ENCODE assay signal across 8 cellular contexts in genomic region chr16:72203401-72203800, GRCh38. TPM values are rescaled to one million over a fixed set of nuclear protein-coding genes. Genes with fewer than 3 reads are reported as not detected.
A peak's percentile ranks its signal among the peaks of the same experiment; 100 is the strongest.
DNase-seq lines count a peak whose midpoint lies in the region; ATAC-seq, FAIRE-seq and TF ChIP-seq lines count a peak whose summit lies in the region.

No MANE protein-coding gene starts in this region.

- H3K4me1 Mint-ChIP-seq in IgD-negative memory B cell (peaks cover 9 to 15% (median 9%) of the 10 kb centered on the region in 3 donors), astrocyte (ENCODE audit: low read depth, unreplicated experiment) (peaks cover 7% of the 10 kb centered on the region)

- H3K27ac ChIP-seq in astrocyte (ENCODE audit: low read depth, low read length), result no peak overlapping the region

- peaks cover 5% of the 10 kb centered on the region for H3K4me1 ChIP-seq in astrocyte (ENCODE audit: insufficient read depth, low read length)

- no peaks in the 10 kb centered on the region for H4K20me1 ChIP-seq in astrocyte (ENCODE audit: insufficient read depth, low read length)

- no peaks in the 10 kb centered on the region for H3K9me3 ChIP-seq in astrocyte (ENCODE audit: insufficient read depth, low read depth, low read length)

- no peak for FAIRE-seq in astrocyte (lab: Jason Lieb, UNC)

- H3K9ac ChIP-seq in astrocyte (ENCODE audit: low read length), result no peak overlapping the region

- H3K36me3 ChIP-seq in astrocyte (ENCODE audit: insufficient read depth, low read length), result no peaks in the 10 kb centered on the region

- ATAC-seq in GM21381 (IDR thresholded peaks at IDR 0.05; ENCODE audit: unreplicated experiment), result peak; percentile 72
- ATAC-seq in HG02840 (IDR thresholded peaks at IDR 0.05; ENCODE audit: low FRiP score, unreplicated experiment), result no peak

- H3K27me3 ChIP-seq in astrocyte (ENCODE audit: insufficient read depth, low read length), result no peaks in the 10 kb centered on the region

- H3K9me3 Mint-ChIP-seq in IgD-negative memory B cell (no peaks in the 10 kb centered on the region), astrocyte (ENCODE audit: unreplicated experiment) (no peaks in the 10 kb centered on the region)

- in situ Hi-C loops in G401 (cut with HindIII; ENCODE audit: low sequenced_read_pairs), result no loop called here

- DNase-seq in astrocyte (ENCODE audit: low read depth) (peak; percentile 8), midbrain (lab: John Stamatoyannopoulos, UW) (peak; percentile 22), G401 (ENCODE audit: low spot score) (no peak), NCI-H510A (lab: John Stamatoyannopoulos, UW) (no peak)

- H3K36me3 Mint-ChIP-seq in IgD-negative memory B cell (peaks cover 2% of the 10 kb centered on the region), astrocyte (ENCODE audit: low read depth, unreplicated experiment) (no peaks in the 10 kb centered on the region)

- no peaks in the 10 kb centered on the region for H3K79me2 ChIP-seq in astrocyte (ENCODE audit: insufficient read depth, low read length)

- H3K27me3 Mint-ChIP-seq in IgD-negative memory B cell (peaks cover 3% of the 10 kb centered on the region), astrocyte (ENCODE audit: low read depth, unreplicated experiment) (peaks cover 6% of the 10 kb centered on the region)

- H3K27ac Mint-ChIP-seq in IgD-negative memory B cell, result no peak overlapping the region
- H3K27ac Mint-ChIP-seq in astrocyte (ENCODE audit: unreplicated experiment), result peak overlapping the region; percentile 35

- H2AFZ ChIP-seq in astrocyte (ENCODE audit: low read depth, low read length), result no peak overlapping the region

- peak overlapping the region in 3 of 4 donors; percentile 23 to 80 (median 67) for H3K4me3 Mint-ChIP-seq in IgD-negative memory B cell
- H3K4me3 Mint-ChIP-seq in astrocyte (ENCODE audit: unreplicated experiment), result no peak overlapping the region

- H3K4me3 ChIP-seq in GM08714 (ENCODE audit: low read length) (peak overlapping the region; percentile 27; the same call in 1 of the 2 replicates), astrocyte (ENCODE audit: insufficient read depth, low read depth, low read length) (no peak overlapping the region)

- peak overlapping the region; percentile 36 for H3K4me2 ChIP-seq in astrocyte (ENCODE audit: low read length)

- no peak for TF ChIP-seq CTCF in astrocyte (IDR thresholded peaks at IDR 0.05; ENCODE audit: insufficient read depth, low read depth, low read length)

RNA-seq across cellular contexts. Expression of gene PMFBP1, which starts 31.4 kb away (rescaled TPM):
- polyA plus RNA-seq in IgD-negative memory B cell, result 0.11 TPM
- total RNA-seq in astrocyte, result 1.2 TPM in 2 replicates
- total RNA-seq in G401 (2014; rRNA removed; shearing (Covaris generic)), result 1.1 and 13.4 TPM in 2 replicates

Comparison
In these comparisons a context has a peak if more than half of its experiments do, and no peak if none do; other contexts are left out.
1. DNase-seq: peak in astrocyte (single experiment) and midbrain (single experiment); none in G401 (single experiment) and NCI-H510A (single experiment).